ENCODE assay signal across 14 cellular contexts in the genomic region with DNA sequence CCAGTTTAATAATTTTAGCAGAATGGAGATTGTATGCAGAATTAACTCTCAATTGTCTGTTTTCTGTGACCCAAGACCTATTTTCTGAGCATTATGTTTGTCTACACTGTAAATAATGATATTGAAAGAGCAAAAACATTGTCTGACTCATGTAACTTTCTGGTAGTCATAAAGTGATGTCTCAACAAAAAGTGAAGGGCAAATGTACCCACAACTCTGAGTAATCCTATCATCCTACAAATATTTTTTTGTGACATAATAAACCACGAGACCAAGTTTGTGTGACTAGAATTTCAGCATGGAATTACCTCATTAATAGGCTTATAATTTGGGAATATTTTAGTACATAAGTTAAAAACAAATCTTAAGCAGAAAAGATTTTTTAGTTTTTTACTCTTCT. TPM values are rescaled to one million over a fixed set of nuclear protein-coding genes. Genes with fewer than 3 reads are reported as not detected.
A peak's percentile ranks its signal among the peaks of the same experiment; 100 is the strongest.
DNase-seq lines count a peak whose midpoint lies in the region; ATAC-seq, FAIRE-seq and TF ChIP-seq lines count a peak whose summit lies in the region.
"Had no signal": no experiment of that assay in that cellular context is flagged by ENCODE, and none has a peak within 500 bp of the region (broad histone marks: within the 10 kb centered on the region; RNA-seq: fewer than 3 reads in every experiment).

No MANE protein-coding gene starts in this region.

- H3K27ac Mint-ChIP-seq in HFFc6 (peak overlapping the region; percentile 73), astrocyte (ENCODE audit: unreplicated experiment) (peak overlapping the region; percentile 66)
- H3K27ac Mint-ChIP-seq: GM23338 had no signal

- no peaks in the 10 kb centered on the region for H4K20me1 ChIP-seq in astrocyte (ENCODE audit: insufficient read depth, low read length)

- no peaks in the 10 kb centered on the region for H3K79me2 ChIP-seq in astrocyte (ENCODE audit: insufficient read depth, low read length)

- H3K4me1 ChIP-seq in astrocyte (ENCODE audit: insufficient read depth, low read length) = peaks cover 8% of the 10 kb centered on the region
- H3K4me1 ChIP-seq in kidney (ENCODE audit: control insufficient read depth in 1 of 2, insufficient read depth in 1 of 2, low read depth in 1 of 2, low read length in 2 of 2) = peaks cover 6 to 9% of the 10 kb centered on the region in 2 donors
- H3K4me1 ChIP-seq in upper lobe of right lung = peaks cover 6% of the 10 kb centered on the region

- H3K27me3 Mint-ChIP-seq in HFFc6 (ENCODE audit: insufficient read depth) (no peaks in the 10 kb centered on the region; the same call in 1 of the 2 replicates), astrocyte (ENCODE audit: low read depth, unreplicated experiment) (no peaks in the 10 kb centered on the region)

- H3K4me2 ChIP-seq in astrocyte (ENCODE audit: low read length) = no peak overlapping the region
- H3K4me2 ChIP-seq: GM23338 had no signal

- no peak overlapping the region for H3K4me3 ChIP-seq in astrocyte (ENCODE audit: insufficient read depth, low read depth, low read length)
- no peak overlapping the region for H3K4me3 ChIP-seq in kidney (ENCODE audit: low read length in 2 of 2)
- H3K4me3 ChIP-seq in upper lobe of right lung = no peak overlapping the region
- H3K4me3 ChIP-seq: GM23338 had no signal

- H3K9ac ChIP-seq in astrocyte (ENCODE audit: low read length) (peak overlapping the region; percentile 37), kidney (ENCODE audit: low read length in 2 of 2) (no peak overlapping the region)

- no peak overlapping the region for H2AFZ ChIP-seq in astrocyte (ENCODE audit: low read depth, low read length)
- H2AFZ ChIP-seq: GM23338 had no signal

- peak overlapping the region; percentile 67 for H3K27ac ChIP-seq in astrocyte (ENCODE audit: low read depth, low read length)
- H3K27ac ChIP-seq in kidney (ENCODE audit: low read depth in 2 of 2, low read length in 2 of 2) = no peak overlapping the region
- no peak overlapping the region for H3K27ac ChIP-seq in upper lobe of right lung

- ATAC-seq in GM21737 (IDR thresholded peaks at IDR 0.05; ENCODE audit: unreplicated experiment) = no peak
- ATAC-seq in GM18870 (IDR thresholded peaks at IDR 0.05; ENCODE audit: unreplicated experiment) = no peak
- ATAC-seq in upper lobe of right lung = no peak
- ATAC-seq: GM23338 had no signal

- DNase-seq in AG08395 (ENCODE audit: low spot score) (peak; percentile 70), HFFc6 (peak; percentile 82), astrocyte (ENCODE audit: low read depth) (peak; percentile 72), kidney (no peak), NCI-H446 treated with DMSO at 0.1 percent for 48 hours (lab: John Stamatoyannopoulos, UW) (no peak), upper lobe of right lung (no peak)
- DNase-seq: central memory CD4-positive, alpha-beta T cell; glutamatergic neuron; KBM-7; NCI-H2029 treated with DMSO at 0.1 percent for 48 hours had no signal

- H3K36me3 ChIP-seq in astrocyte (ENCODE audit: insufficient read depth, low read length) (peaks cover 49% of the 10 kb centered on the region), kidney (ENCODE audit: control insufficient read depth in 1 of 2, insufficient read depth in 2 of 2, low read length in 2 of 2) (peaks cover 4 to 21% of the 10 kb centered on the region in 2 donors), upper lobe of right lung (peaks cover 19% of the 10 kb centered on the region)

- FAIRE-seq in astrocyte (lab: Jason Lieb, UNC) (peak; percentile 83), kidney (lab: Jason Lieb, UNC) (peak; percentile 81)

- H3K27me3 ChIP-seq in astrocyte (ENCODE audit: insufficient read depth, low read length) = no peaks in the 10 kb centered on the region
- H3K27me3 ChIP-seq in upper lobe of right lung = no peaks in the 10 kb centered on the region

- H3K4me3 Mint-ChIP-seq in HFFc6 (no peak overlapping the region), astrocyte (ENCODE audit: unreplicated experiment) (no peak overlapping the region)
- H3K4me3 Mint-ChIP-seq: GM23338 had no signal

- H3K9me3 Mint-ChIP-seq in HFFc6 (no peaks in the 10 kb centered on the region), astrocyte (ENCODE audit: unreplicated experiment) (no peaks in the 10 kb centered on the region)
- H3K9me3 Mint-ChIP-seq: GM23338 had no signal

- TF ChIP-seq CTCF in HFFc6 (IDR thresholded peaks at IDR 0.05) = no peak
- no peak for TF ChIP-seq CTCF in astrocyte (IDR thresholded peaks at IDR 0.05; ENCODE audit: insufficient read depth, low read depth, low read length)
- TF ChIP-seq CTCF in kidney (IDR thresholded peaks at IDR 0.05; ENCODE audit: borderline replicate concordance, extremely low read depth, insufficient read depth) = no peak
- no peak for TF ChIP-seq CTCF in upper lobe of right lung (IDR thresholded peaks at IDR 0.05)

- H3K4me1 Mint-ChIP-seq in HFFc6 (ENCODE audit: low read depth) = peaks cover 60% of the 10 kb centered on the region
- peaks cover 17% of the 10 kb centered on the region for H3K4me1 Mint-ChIP-seq in astrocyte (ENCODE audit: low read depth, unreplicated experiment)

- H3K36me3 Mint-ChIP-seq in HFFc6 (ENCODE audit: low read depth) (peaks cover 18% of the 10 kb centered on the region), astrocyte (ENCODE audit: low read depth, unreplicated experiment) (peaks cover 25% of the 10 kb centered on the region)

- H3K9me3 ChIP-seq in astrocyte (ENCODE audit: insufficient read depth, low read depth, low read length) (no peaks in the 10 kb centered on the region), kidney (ENCODE audit: control insufficient read depth in 1 of 2, low read length in 2 of 2) (no peaks in the 10 kb centered on the region), upper lobe of right lung (no peaks in the 10 kb centered on the region)

- intact Hi-C loops in kidney (cut with DNase I) (loop anchor here (10.0 kb wide), 1 partner anchor 89 kb away; no protein-coding TSS in a partner anchor), upper lobe of right lung (cut with DNase I) (no loop called here)

RNA-seq across cellular contexts. Expression of a gene that starts 15.4 kb away (rescaled TPM):
- 10 to 100 TPM; 39.5 to 44.5 (median 41.3) TPM for total RNA-seq in HFFc6 (2021; fragmentation: NEBNext Ultra II Directional; extraction: Animal tissue kit (Norgen Biotek cat#: 25700))
- total RNA-seq in astrocyte (26.6 and 28.6 TPM in 2 replicates), kidney (30.9 TPM), upper lobe of right lung (27.6 TPM)
- polyA plus RNA-seq in kidney (ENCODE audit: insufficient read depth, low read depth, low replicate concordance) = 53.2 TPM

RNA-seq across cellular contexts. Expression of a gene that starts 35.3 kb away (rescaled TPM):
- under 1 TPM in 3 of 6 experiments, not detected in 3; 0.26 to 0.63 (median 0.43) TPM for total RNA-seq in HFFc6 (2021; fragmentation: NEBNext Ultra II Directional; extraction: Animal tissue kit (Norgen Biotek cat#: 25700))
- 7.9 and 8.7 TPM in 2 replicates for total RNA-seq in astrocyte
- total RNA-seq in kidney = 0.79 TPM
- 5.7 TPM for polyA plus RNA-seq in kidney (ENCODE audit: insufficient read depth, low read depth, low replicate concordance)
- total RNA-seq in upper lobe of right lung = not detected
- total RNA-seq: mucosa of gallbladder had no signal

Comparison
In these comparisons a context has a peak if more than half of its experiments do, and no peak if none do; other contexts are left out.
1. DNase-seq: peak in AG08395 (single experiment), HFFc6 (single experiment) and astrocyte (single experiment); none in kidney (single experiment), NCI-H446 treated with DMSO at 0.1 percent for 48 hours (single experiment) and upper lobe of right lung (single experiment).